ENCODE assay signal across 1 cellular context in the genomic region with DNA sequence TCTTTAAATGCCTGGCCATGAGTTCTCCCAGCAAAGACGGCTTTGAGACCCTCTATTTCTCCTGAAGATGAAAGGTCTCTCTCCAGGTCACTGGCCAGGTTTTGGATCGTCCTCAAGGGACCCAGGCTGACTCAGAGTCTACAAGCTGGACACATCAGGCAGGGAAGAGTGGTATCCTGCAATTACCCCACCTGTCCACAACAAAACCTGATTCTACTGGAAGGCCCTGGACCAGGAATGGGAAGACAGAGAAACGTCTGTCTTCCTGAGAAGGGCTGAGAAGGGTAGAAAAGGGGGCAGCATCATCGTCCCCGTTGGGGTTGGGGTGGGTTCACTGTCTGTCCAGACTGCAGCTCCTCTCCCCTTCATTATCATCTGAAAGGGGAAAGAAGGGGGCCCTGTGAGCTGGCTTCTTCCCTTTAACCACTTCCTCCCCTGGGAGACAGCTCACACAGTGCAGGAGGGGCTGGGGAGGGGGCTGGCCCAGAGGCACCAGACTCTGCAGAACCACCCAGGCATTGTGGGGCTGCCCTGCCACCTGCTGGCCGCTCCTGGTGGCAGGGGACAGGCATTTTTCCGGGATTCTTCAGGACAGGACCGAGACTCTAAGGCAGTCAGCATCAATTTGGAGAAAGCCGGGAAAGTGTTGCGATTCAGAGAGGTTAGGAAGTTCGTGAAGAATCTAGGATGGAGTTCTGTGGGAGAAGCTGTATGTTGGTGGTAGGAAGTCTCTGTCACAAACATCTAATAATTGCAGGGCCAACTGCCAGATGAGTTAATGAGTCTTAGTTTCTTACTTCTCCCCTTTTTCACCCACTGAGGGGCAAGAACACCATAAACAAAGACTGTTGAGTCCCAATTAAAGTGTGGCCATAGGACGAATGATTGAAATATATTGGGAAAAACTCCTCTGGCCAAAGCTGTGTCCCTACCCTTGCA.
TF ChIP-seq lines count a peak whose summit lies in the region.

No MANE protein-coding gene starts in this region.

TF ChIP-seq in GM23338, 12 proteins besides CTCF, POLR2A, EP300 and RAD21 (continued from another document):
- TF ChIP-seq, protein P1, sequence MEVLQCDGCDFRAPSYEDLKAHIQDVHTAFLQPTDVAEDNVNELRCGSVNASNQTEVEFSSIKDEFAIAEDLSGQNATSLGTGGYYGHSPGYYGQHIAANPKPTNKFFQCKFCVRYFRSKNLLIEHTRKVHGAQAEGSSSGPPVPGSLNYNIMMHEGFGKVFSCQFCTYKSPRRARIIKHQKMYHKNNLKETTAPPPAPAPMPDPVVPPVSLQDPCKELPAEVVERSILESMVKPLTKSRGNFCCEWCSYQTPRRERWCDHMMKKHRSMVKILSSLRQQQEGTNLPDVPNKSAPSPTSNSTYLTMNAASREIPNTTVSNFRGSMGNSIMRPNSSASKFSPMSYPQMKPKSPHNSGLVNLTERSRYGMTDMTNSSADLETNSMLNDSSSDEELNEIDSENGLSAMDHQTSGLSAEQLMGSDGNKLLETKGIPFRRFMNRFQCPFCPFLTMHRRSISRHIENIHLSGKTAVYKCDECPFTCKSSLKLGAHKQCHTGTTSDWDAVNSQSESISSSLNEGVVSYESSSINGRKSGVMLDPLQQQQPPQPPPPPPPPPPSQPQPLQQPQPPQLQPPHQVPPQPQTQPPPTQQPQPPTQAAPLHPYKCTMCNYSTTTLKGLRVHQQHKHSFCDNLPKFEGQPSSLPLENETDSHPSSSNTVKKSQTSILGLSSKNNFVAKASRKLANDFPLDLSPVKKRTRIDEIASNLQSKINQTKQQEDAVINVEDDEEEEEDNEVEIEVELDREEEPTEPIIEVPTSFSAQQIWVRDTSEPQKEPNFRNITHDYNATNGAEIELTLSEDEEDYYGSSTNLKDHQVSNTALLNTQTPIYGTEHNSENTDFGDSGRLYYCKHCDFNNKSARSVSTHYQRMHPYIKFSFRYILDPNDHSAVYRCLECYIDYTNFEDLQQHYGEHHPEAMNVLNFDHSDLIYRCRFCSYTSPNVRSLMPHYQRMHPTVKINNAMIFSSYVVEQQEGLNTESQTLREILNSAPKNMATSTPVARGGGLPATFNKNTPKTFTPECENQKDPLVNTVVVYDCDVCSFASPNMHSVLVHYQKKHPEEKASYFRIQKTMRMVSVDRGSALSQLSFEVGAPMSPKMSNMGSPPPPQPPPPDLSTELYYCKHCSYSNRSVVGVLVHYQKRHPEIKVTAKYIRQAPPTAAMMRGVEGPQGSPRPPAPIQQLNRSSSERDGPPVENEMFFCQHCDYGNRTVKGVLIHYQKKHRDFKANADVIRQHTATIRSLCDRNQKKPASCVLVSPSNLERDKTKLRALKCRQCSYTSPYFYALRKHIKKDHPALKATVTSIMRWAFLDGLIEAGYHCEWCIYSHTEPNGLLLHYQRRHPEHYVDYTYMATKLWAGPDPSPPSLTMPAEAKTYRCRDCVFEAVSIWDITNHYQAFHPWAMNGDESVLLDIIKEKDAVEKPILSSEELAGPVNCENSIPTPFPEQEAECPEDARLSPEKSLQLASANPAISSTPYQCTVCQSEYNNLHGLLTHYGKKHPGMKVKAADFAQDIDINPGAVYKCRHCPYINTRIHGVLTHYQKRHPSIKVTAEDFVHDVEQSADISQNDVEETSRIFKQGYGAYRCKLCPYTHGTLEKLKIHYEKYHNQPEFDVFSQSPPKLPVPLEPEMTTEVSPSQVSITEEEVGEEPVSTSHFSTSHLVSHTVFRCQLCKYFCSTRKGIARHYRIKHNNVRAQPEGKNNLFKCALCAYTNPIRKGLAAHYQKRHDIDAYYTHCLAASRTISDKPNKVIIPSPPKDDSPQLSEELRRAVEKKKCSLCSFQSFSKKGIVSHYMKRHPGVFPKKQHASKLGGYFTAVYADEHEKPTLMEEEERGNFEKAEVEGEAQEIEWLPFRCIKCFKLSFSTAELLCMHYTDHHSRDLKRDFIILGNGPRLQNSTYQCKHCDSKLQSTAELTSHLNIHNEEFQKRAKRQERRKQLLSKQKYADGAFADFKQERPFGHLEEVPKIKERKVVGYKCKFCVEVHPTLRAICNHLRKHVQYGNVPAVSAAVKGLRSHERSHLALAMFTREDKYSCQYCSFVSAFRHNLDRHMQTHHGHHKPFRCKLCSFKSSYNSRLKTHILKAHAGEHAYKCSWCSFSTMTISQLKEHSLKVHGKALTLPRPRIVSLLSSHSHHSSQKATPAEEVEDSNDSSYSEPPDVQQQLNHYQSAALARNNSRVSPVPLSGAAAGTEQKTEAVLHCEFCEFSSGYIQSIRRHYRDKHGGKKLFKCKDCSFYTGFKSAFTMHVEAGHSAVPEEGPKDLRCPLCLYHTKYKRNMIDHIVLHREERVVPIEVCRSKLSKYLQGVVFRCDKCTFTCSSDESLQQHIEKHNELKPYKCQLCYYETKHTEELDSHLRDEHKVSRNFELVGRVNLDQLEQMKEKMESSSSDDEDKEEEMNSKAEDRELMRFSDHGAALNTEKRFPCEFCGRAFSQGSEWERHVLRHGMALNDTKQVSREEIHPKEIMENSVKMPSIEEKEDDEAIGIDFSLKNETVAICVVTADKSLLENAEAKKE (CRISPR knock-in tag; IDR thresholded peaks at IDR 0.05) = no peak
- TF ChIP-seq, protein P2, sequence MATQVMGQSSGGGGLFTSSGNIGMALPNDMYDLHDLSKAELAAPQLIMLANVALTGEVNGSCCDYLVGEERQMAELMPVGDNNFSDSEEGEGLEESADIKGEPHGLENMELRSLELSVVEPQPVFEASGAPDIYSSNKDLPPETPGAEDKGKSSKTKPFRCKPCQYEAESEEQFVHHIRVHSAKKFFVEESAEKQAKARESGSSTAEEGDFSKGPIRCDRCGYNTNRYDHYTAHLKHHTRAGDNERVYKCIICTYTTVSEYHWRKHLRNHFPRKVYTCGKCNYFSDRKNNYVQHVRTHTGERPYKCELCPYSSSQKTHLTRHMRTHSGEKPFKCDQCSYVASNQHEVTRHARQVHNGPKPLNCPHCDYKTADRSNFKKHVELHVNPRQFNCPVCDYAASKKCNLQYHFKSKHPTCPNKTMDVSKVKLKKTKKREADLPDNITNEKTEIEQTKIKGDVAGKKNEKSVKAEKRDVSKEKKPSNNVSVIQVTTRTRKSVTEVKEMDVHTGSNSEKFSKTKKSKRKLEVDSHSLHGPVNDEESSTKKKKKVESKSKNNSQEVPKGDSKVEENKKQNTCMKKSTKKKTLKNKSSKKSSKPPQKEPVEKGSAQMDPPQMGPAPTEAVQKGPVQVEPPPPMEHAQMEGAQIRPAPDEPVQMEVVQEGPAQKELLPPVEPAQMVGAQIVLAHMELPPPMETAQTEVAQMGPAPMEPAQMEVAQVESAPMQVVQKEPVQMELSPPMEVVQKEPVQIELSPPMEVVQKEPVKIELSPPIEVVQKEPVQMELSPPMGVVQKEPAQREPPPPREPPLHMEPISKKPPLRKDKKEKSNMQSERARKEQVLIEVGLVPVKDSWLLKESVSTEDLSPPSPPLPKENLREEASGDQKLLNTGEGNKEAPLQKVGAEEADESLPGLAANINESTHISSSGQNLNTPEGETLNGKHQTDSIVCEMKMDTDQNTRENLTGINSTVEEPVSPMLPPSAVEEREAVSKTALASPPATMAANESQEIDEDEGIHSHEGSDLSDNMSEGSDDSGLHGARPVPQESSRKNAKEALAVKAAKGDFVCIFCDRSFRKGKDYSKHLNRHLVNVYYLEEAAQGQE (IDR thresholded peaks at IDR 0.05; ENCODE audit: unreplicated experiment) = no peak
- TF ChIP-seq ZNF114 (CRISPR knock-in tag; IDR thresholded peaks at IDR 0.05) = no peak
- TF ChIP-seq EZH2 (IDR thresholded peaks at IDR 0.05; ENCODE audit: low read depth, unreplicated experiment) = no peak
